Comparison of ENCODE assay signal across 5 cellular contexts in the genomic region with DNA sequence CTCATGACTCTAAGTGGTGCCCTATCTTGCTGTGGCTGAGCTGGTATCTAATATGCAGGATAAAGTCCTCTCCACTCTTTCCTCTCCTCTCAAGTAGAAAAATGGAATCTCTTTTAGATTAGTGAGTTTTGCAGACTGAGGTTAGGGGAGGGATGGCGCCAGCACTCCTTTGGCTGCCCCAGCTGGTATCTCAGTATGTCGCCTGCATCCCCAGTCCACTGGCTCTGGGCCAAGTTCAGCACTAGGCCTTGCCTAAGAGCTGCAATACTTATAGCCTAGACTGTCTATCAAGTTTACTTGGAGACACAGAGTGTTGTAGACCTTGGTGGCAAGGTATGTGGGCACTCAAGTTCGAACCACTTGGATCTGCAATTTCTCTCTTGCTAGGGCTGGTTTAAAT.
"Had no signal": no experiment of that assay in that cellular context is flagged by ENCODE, and none has a peak within 500 bp of the region (broad histone marks: within the 10 kb centered on the region; RNA-seq: fewer than 3 reads in every experiment).

No MANE protein-coding gene starts in this region.

- DNase-seq: H9, HCEC 1CT, IMR-90 had no signal

- H3K4me3 ChIP-seq: GM23338, K562 had no signal
